Comparison of ENCODE assay signal across 8 cellular contexts in the genomic region with DNA sequence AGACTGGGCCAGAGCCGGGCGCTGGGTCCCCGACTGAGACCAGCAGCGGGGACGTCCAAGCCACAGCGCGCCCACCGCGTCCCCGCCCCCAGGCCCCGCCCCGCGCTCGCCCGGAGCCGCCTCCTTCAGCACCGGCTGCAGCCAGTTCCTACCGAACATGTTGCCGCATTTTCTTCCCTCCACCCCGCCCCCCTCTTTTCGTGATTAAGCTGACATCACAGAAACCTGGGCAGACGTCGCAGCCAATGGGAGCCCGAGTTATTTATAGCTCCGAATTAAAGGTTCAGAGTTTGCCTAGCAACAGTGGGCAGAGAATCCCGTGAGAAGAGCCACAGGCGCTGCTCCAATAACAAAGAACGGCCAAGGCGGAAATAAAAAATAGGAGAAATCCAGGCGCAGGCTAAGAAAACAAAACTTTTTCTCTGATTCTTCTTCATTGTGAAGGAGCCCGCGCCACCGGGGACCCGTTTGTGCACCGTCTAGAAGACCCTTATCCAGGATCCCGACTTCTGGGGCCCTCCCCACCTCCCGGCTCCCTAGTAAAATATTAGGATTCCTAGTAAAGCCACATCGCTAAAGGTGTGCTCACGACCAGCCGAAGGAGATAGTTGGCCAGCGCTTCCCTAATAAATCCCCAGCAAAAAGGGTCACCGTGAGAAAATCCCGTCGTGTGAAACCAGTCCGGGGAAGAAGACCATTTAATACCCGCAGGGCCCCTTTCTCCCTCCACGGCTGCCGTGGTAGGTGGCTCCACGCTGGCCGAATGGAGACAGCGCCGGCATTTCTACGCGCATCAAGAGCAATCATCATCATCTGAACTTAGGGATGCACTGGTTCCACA.
DNase-seq lines count a peak whose midpoint lies in the region; ATAC-seq and TF ChIP-seq lines count a peak whose summit lies in the region.

No MANE protein-coding gene starts in this region.

- ATAC-seq in HG02610 (IDR thresholded peaks at IDR 0.05; ENCODE audit: unreplicated experiment), result peak; percentile 55
- peak; percentile 82 to 88 (median 84) for ATAC-seq in T-cell (replicated peaks in 1 of 4)
- peak; percentile 69 for ATAC-seq in Right ventricle myocardium superior (ENCODE audit: poor library complexity)

- no peaks in the 10 kb centered on the region for H3K9me3 Mint-ChIP-seq in T-cell

- CTCF ChIA-PET in T-cell (lab: Charles Lee), result interaction anchor here (0.5 to 5.4 kb wide), 25 partner anchors 10 to 1869 kb away, joined by 3 to 34 read pairs (median 4); no protein-coding TSS in a partner anchor

- H3K36me3 Mint-ChIP-seq in T-cell, result peaks cover 17% of the 10 kb centered on the region

- H3K36me3 ChIP-seq in adrenal gland (replicated peaks in 1 of 2) (peaks cover 0 to 19% of the 10 kb centered on the region in 2 donors), osteoblast (ENCODE audit: insufficient read depth, low read length) (peaks cover 24% of the 10 kb centered on the region)

- TF ChIP-seq POLR2A in adrenal gland (IDR thresholded peaks at IDR 0.05), result peak; percentile 66 to 90

- H3K27me3 Mint-ChIP-seq in T-cell, result peaks cover 0 to 17% of the 10 kb centered on the region in 2 donors

- H3K4me3 Mint-ChIP-seq in T-cell, result peak overlapping the region; percentile 83 to 86 (median 86)

- H4K20me1 ChIP-seq in osteoblast (ENCODE audit: insufficient read depth, low read length), result peaks cover 37% of the 10 kb centered on the region

- H3K9me3 ChIP-seq in adrenal gland (replicated peaks in 1 of 3) (no peaks in the 10 kb centered on the region), osteoblast (ENCODE audit: low read depth, low read length) (no peaks in the 10 kb centered on the region)

- peaks cover 29 to 33% (median 30%) of the 10 kb centered on the region in 3 donors for H3K4me1 Mint-ChIP-seq in T-cell

- POLR2A ChIA-PET in T-cell (lab: Charles Lee), result interaction anchor here (0.6 to 1.0 kb wide), 10 partner anchors 45 to 1443 kb away, joined by 3 to 24 read pairs (median 6); a partner anchor contains a TSS

- H3K79me2 ChIP-seq in osteoblast (ENCODE audit: insufficient read depth, low read length), result peaks cover 30% of the 10 kb centered on the region

- H3K4me2 ChIP-seq in osteoblast (ENCODE audit: insufficient read depth, low read length), result peak overlapping the region; percentile 97

- 1% methylated on average over 34 to 54 of the region's 54 CpGs for WGBS in adrenal gland, 4 donors

- H3K27me3 ChIP-seq in adrenal gland (no peaks in the 10 kb centered on the region), osteoblast (ENCODE audit: insufficient read depth, low read length) (no peaks in the 10 kb centered on the region)

- H3K4me1 ChIP-seq in adrenal gland (replicated peaks in 1 of 2) (peaks cover 4 to 37% of the 10 kb centered on the region in 2 donors), osteoblast (ENCODE audit: insufficient read depth, low read length) (peaks cover 29% of the 10 kb centered on the region)

- TF ChIP-seq CTCF in adrenal gland (IDR thresholded peaks at IDR 0.05), result peak in 1 of 6 experiments; percentile 14
- TF ChIP-seq CTCF in osteoblast (IDR thresholded peaks at IDR 0.05; ENCODE audit: extremely low read depth, low read depth, low read length), result no peak

- DNase-seq in EL (peak; percentile 99), NCI-H146 treated with DMSO at 0.1 percent for 48 hours (lab: John Stamatoyannopoulos, UW; ENCODE audit: unreplicated experiment) (peak; percentile 98), T-cell (peak; percentile 60 to 92 (median 86)), adrenal gland (peak; percentile 98 to 100 (median 99)), Right ventricle myocardium superior (peak; percentile 94), osteoblast (ENCODE audit: insufficient read length, low spot score, missing footprints) (peak; percentile 95)

- intact Hi-C loops in adrenal gland (cut with DNase I) (loop anchor here (5.0 to 10.0 kb wide), 5 partner anchors 191 to 388 kb away; no protein-coding TSS in a partner anchor), Right ventricle myocardium superior (cut with DNase I) (loop anchor here (5.0 to 10.0 kb wide), 4 partner anchors 133 to 383 kb away; no protein-coding TSS in a partner anchor)

- H3K4me3 ChIP-seq in adrenal gland, result peak overlapping the region; percentile 18 to 75 (median 44)
- peak overlapping the region; percentile 84 for H3K4me3 ChIP-seq in osteoblast (ENCODE audit: insufficient read depth, low read length)

- no peak overlapping the region for H2AFZ ChIP-seq in osteoblast (ENCODE audit: low read length)

- peak overlapping the region; percentile 32 to 66 for H3K27ac Mint-ChIP-seq in T-cell

- H3K27ac ChIP-seq in adrenal gland, result peak overlapping the region; percentile 72 to 96 (median 88)
- peak overlapping the region; percentile 93 for H3K27ac ChIP-seq in osteoblast (ENCODE audit: low read depth, low read length)
- peak overlapping the region; percentile 98 for H3K27ac ChIP-seq in temporal lobe (ENCODE audit: low read depth, low read length)

Comparison
In these comparisons a context has a peak if more than half of its experiments do, and no peak if none do; other contexts are left out.
1. Peak in every context shown above with its lines: DNase-seq, ATAC-seq, H3K4me3 ChIP-seq and H3K27ac ChIP-seq.